In the genomic region with DNA sequence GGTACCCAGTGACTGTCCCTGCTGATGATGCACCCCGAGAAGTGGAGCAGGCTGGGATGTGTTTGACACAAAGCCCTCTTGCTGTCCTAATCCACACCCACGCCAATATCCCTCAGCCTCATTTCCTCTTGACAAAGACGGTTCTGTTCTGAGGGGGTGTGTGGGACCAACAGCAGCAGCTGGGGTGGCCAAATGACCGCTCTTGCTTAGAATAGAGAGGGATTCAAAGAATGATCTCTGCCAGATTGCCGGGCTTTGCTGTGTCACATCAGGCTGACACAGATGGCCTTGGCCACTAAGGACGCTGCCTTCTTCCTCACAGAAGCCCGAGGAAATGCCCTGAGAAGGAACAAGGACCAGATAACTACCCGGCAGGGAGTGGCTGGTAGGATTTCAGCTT, we compare ENCODE assay signal across 19 cellular contexts.
A peak's percentile ranks its signal among the peaks of the same experiment; 100 is the strongest.
DNase-seq lines count a peak whose midpoint lies in the region; ATAC-seq lines count a peak whose summit lies in the region.
"Had no signal": no experiment of that assay in that cellular context is flagged by ENCODE, and none has a peak within 500 bp of the region (broad histone marks: within the 10 kb centered on the region; RNA-seq: fewer than 3 reads in every experiment).

No MANE protein-coding gene starts in this region.

- H3K27ac Mint-ChIP-seq in effector memory CD8-positive, alpha-beta T cell = no peak overlapping the region
- H3K27ac Mint-ChIP-seq: CD14-positive monocyte had no signal

- peak in 12 of 14 donors; percentile 9 to 81 (median 52) for DNase-seq in C1 segment of cervical spinal cord (lab: John Stamatoyannopoulos, UW)
- DNase-seq in anterior cingulate cortex (lab: John Stamatoyannopoulos, UW) = peak in 52 of 58 donors; percentile 6 to 89 (median 56)
- peak; percentile 73 to 87 for DNase-seq in hippocampal formation (lab: John Stamatoyannopoulos, UW)
- peak in 8 of 10 donors; percentile 27 to 95 (median 65) for DNase-seq in posterior cingulate gyrus
- no peak for DNase-seq in mesendoderm
- no peak for DNase-seq in effector memory CD8-positive, alpha-beta T cell
- no peak for DNase-seq in NCI-H187 (lab: John Stamatoyannopoulos, UW)
- no peak for DNase-seq in SKM-1 treated with dmso at 0.1 percent for 144 hours (lab: John Stamatoyannopoulos, UW; ENCODE audit: unreplicated experiment)
- DNase-seq: activated CD4-positive, alpha-beta T cell treated with anti-CD3 and anti-CD28 coated beads, Interleukin-2, amount 50 U/mL, for 4 hours; cortex of kidney; NCI-H1417 treated with DMSO at 0.1 percent for 48 hours; NCI-H526; psoas muscle; SHP77; stimulated activated CD4-positive, alpha-beta T cell treated with anti-CD3 and anti-CD28 coated beads, Interleukin-12 subunit alpha, Interleukin-12 subunit beta, amount 100 ng/mL, for 4 hours; stimulated activated CD8-positive, alpha-beta memory T cell treated with anti-CD3 and anti-CD28 coated beads, Interleukin-4, amount 100 ng/mL, for 48 hours had no signal

- no peaks in the 10 kb centered on the region for H3K79me2 ChIP-seq in mesendoderm (ENCODE audit: control insufficient read depth, insufficient read depth, low read length)

- H3K4me1 ChIP-seq in mesendoderm (ENCODE audit: control insufficient read depth, low read depth, low read length) = no peaks in the 10 kb centered on the region
- H3K4me1 ChIP-seq: psoas muscle had no signal

- H4K8ac ChIP-seq in mesendoderm (ENCODE audit: low read depth, low read length) = no peak overlapping the region

- H4K5ac ChIP-seq in mesendoderm (ENCODE audit: low read length) = no peak overlapping the region

- no peak overlapping the region for H2BK5ac ChIP-seq in mesendoderm (ENCODE audit: low read length)

- no peaks in the 10 kb centered on the region for H3K27me3 ChIP-seq in mesendoderm (ENCODE audit: insufficient read depth, low read length, poor library complexity)
- H3K27me3 ChIP-seq: gastroesophageal sphincter had no signal

- H3K4me2 ChIP-seq in mesendoderm (ENCODE audit: low read length) = no peak overlapping the region

- no peaks in the 10 kb centered on the region for H3K36me3 ChIP-seq in mesendoderm (ENCODE audit: control insufficient read depth, insufficient read depth, low read length)
- H3K36me3 ChIP-seq: gastroesophageal sphincter had no signal

- no peak overlapping the region for H3K4me3 ChIP-seq in mesendoderm (ENCODE audit: low read length)
- H3K4me3 ChIP-seq: psoas muscle had no signal

- no peak overlapping the region for H3K4me3 Mint-ChIP-seq in effector memory CD8-positive, alpha-beta T cell
- H3K4me3 Mint-ChIP-seq: CD14-positive monocyte had no signal

- no peak overlapping the region for H2BK15ac ChIP-seq in mesendoderm (replicated peaks; ENCODE audit: low read depth)

- H3K27me3 Mint-ChIP-seq in effector memory CD8-positive, alpha-beta T cell = no peaks in the 10 kb centered on the region

- peaks cover 0 to 5% of the 10 kb centered on the region in 2 donors for H3K4me1 Mint-ChIP-seq in effector memory CD8-positive, alpha-beta T cell (ENCODE audit: low read depth in 2 of 2)

- no peak overlapping the region for H3K9ac ChIP-seq in mesendoderm (ENCODE audit: low read length)

- no peak overlapping the region for H3K23ac ChIP-seq in mesendoderm (ENCODE audit: low read length)

- no peak overlapping the region for H3K4ac ChIP-seq in mesendoderm (ENCODE audit: low read depth, low read length)

- no peak overlapping the region for H3K27ac ChIP-seq in mesendoderm (ENCODE audit: low read depth, low read length)
- H3K27ac ChIP-seq: psoas muscle had no signal

- H3K79me1 ChIP-seq in mesendoderm (ENCODE audit: low read length) = no peaks in the 10 kb centered on the region

- intact Hi-C loops in posterior cingulate gyrus (cut with DNase I) = no loop called here

- H2AK5ac ChIP-seq in mesendoderm (ENCODE audit: low read length) = no peak overlapping the region

- ATAC-seq in effector memory CD8-positive, alpha-beta T cell (replicated peaks) = no peak
- ATAC-seq: gastroesophageal sphincter, HCT116, psoas muscle had no signal

- no peaks in the 10 kb centered on the region for H3K9me3 Mint-ChIP-seq in effector memory CD8-positive, alpha-beta T cell

- H3K18ac ChIP-seq in mesendoderm (ENCODE audit: low read length) = no peak overlapping the region

- H2BK120ac ChIP-seq in mesendoderm (ENCODE audit: low read depth, low read length) = no peak overlapping the region

- no peak overlapping the region for H3K56ac ChIP-seq in mesendoderm (ENCODE audit: low read length)

- no CpG with 5 or more reads among the region's 8 CpGs for WGBS in mesendoderm (ENCODE audit: extremely low coverage, insufficient coverage, low lambda C conversion rate)

- H3K36me3 Mint-ChIP-seq in effector memory CD8-positive, alpha-beta T cell (ENCODE audit: insufficient read depth) = peaks cover 2% of the 10 kb centered on the region

Comparison
In these comparisons a context has a peak if more than half of its experiments do, and no peak if none do; other contexts are left out.
1. DNase-seq: peak in C1 segment of cervical spinal cord (12 of 14), anterior cingulate cortex (52 of 58), hippocampal formation (2 of 2) and posterior cingulate gyrus (8 of 10); none in mesendoderm (single experiment), effector memory CD8-positive, alpha-beta T cell (0 of 3), NCI-H187 (0 of 2) and SKM-1 treated with dmso at 0.1 percent for 144 hours (single experiment).